Comparison of ENCODE assay signal across 1 cellular context in genomic region chr4:139108567-139109128, GRCh38.
TF ChIP-seq lines count a peak whose summit lies in the region.

No MANE protein-coding gene starts in this region.

TF ChIP-seq in GM23338, 12 proteins besides CTCF, POLR2A, EP300 and RAD21 (continued from another document):
- TF ChIP-seq, protein P1, sequence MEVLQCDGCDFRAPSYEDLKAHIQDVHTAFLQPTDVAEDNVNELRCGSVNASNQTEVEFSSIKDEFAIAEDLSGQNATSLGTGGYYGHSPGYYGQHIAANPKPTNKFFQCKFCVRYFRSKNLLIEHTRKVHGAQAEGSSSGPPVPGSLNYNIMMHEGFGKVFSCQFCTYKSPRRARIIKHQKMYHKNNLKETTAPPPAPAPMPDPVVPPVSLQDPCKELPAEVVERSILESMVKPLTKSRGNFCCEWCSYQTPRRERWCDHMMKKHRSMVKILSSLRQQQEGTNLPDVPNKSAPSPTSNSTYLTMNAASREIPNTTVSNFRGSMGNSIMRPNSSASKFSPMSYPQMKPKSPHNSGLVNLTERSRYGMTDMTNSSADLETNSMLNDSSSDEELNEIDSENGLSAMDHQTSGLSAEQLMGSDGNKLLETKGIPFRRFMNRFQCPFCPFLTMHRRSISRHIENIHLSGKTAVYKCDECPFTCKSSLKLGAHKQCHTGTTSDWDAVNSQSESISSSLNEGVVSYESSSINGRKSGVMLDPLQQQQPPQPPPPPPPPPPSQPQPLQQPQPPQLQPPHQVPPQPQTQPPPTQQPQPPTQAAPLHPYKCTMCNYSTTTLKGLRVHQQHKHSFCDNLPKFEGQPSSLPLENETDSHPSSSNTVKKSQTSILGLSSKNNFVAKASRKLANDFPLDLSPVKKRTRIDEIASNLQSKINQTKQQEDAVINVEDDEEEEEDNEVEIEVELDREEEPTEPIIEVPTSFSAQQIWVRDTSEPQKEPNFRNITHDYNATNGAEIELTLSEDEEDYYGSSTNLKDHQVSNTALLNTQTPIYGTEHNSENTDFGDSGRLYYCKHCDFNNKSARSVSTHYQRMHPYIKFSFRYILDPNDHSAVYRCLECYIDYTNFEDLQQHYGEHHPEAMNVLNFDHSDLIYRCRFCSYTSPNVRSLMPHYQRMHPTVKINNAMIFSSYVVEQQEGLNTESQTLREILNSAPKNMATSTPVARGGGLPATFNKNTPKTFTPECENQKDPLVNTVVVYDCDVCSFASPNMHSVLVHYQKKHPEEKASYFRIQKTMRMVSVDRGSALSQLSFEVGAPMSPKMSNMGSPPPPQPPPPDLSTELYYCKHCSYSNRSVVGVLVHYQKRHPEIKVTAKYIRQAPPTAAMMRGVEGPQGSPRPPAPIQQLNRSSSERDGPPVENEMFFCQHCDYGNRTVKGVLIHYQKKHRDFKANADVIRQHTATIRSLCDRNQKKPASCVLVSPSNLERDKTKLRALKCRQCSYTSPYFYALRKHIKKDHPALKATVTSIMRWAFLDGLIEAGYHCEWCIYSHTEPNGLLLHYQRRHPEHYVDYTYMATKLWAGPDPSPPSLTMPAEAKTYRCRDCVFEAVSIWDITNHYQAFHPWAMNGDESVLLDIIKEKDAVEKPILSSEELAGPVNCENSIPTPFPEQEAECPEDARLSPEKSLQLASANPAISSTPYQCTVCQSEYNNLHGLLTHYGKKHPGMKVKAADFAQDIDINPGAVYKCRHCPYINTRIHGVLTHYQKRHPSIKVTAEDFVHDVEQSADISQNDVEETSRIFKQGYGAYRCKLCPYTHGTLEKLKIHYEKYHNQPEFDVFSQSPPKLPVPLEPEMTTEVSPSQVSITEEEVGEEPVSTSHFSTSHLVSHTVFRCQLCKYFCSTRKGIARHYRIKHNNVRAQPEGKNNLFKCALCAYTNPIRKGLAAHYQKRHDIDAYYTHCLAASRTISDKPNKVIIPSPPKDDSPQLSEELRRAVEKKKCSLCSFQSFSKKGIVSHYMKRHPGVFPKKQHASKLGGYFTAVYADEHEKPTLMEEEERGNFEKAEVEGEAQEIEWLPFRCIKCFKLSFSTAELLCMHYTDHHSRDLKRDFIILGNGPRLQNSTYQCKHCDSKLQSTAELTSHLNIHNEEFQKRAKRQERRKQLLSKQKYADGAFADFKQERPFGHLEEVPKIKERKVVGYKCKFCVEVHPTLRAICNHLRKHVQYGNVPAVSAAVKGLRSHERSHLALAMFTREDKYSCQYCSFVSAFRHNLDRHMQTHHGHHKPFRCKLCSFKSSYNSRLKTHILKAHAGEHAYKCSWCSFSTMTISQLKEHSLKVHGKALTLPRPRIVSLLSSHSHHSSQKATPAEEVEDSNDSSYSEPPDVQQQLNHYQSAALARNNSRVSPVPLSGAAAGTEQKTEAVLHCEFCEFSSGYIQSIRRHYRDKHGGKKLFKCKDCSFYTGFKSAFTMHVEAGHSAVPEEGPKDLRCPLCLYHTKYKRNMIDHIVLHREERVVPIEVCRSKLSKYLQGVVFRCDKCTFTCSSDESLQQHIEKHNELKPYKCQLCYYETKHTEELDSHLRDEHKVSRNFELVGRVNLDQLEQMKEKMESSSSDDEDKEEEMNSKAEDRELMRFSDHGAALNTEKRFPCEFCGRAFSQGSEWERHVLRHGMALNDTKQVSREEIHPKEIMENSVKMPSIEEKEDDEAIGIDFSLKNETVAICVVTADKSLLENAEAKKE (CRISPR knock-in tag; IDR thresholded peaks at IDR 0.05) = no peak
- no peak for TF ChIP-seq EZH2phosphoT487 (IDR thresholded peaks at IDR 0.05; ENCODE audit: unreplicated experiment)
- TF ChIP-seq EZH2 (IDR thresholded peaks at IDR 0.05; ENCODE audit: low read depth, unreplicated experiment) = no peak
- no peak for TF ChIP-seq CREB1 (CRISPR knock-in tag; IDR thresholded peaks at IDR 0.05; ENCODE audit: low read depth)
- no peak for TF ChIP-seq STAT1 (IDR thresholded peaks at IDR 0.05; ENCODE audit: unreplicated experiment)
- TF ChIP-seq, protein P2, sequence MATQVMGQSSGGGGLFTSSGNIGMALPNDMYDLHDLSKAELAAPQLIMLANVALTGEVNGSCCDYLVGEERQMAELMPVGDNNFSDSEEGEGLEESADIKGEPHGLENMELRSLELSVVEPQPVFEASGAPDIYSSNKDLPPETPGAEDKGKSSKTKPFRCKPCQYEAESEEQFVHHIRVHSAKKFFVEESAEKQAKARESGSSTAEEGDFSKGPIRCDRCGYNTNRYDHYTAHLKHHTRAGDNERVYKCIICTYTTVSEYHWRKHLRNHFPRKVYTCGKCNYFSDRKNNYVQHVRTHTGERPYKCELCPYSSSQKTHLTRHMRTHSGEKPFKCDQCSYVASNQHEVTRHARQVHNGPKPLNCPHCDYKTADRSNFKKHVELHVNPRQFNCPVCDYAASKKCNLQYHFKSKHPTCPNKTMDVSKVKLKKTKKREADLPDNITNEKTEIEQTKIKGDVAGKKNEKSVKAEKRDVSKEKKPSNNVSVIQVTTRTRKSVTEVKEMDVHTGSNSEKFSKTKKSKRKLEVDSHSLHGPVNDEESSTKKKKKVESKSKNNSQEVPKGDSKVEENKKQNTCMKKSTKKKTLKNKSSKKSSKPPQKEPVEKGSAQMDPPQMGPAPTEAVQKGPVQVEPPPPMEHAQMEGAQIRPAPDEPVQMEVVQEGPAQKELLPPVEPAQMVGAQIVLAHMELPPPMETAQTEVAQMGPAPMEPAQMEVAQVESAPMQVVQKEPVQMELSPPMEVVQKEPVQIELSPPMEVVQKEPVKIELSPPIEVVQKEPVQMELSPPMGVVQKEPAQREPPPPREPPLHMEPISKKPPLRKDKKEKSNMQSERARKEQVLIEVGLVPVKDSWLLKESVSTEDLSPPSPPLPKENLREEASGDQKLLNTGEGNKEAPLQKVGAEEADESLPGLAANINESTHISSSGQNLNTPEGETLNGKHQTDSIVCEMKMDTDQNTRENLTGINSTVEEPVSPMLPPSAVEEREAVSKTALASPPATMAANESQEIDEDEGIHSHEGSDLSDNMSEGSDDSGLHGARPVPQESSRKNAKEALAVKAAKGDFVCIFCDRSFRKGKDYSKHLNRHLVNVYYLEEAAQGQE (IDR thresholded peaks at IDR 0.05; ENCODE audit: unreplicated experiment) = no peak
- no peak for TF ChIP-seq ETS1 (IDR thresholded peaks at IDR 0.05)
TF ChIP-seq in GM23338: peak in this region for 0.
